In genomic region chr6:169445227-169445626, GRCh38 we compare ENCODE assay signal across 1 cellular context.
TF ChIP-seq lines count a peak whose summit lies in the region.

No MANE protein-coding gene starts in this region.

TF ChIP-seq in GM23338, 12 proteins besides CTCF, POLR2A, EP300 and RAD21:
- TF ChIP-seq ZNF462 (CRISPR knock-in tag; IDR thresholded peaks at IDR 0.05) = no peak
- TF ChIP-seq EZH2 (IDR thresholded peaks at IDR 0.05; ENCODE audit: low read depth, unreplicated experiment) = no peak
- TF ChIP-seq ZNF114 (CRISPR knock-in tag; IDR thresholded peaks at IDR 0.05) = no peak
- no peak for TF ChIP-seq REST (IDR thresholded peaks at IDR 0.05; ENCODE audit: unreplicated experiment)
- no peak for TF ChIP-seq CREB1 (CRISPR knock-in tag; IDR thresholded peaks at IDR 0.05; ENCODE audit: low read depth)
